ENCODE assay signal across 24 cellular contexts in the genomic region with DNA sequence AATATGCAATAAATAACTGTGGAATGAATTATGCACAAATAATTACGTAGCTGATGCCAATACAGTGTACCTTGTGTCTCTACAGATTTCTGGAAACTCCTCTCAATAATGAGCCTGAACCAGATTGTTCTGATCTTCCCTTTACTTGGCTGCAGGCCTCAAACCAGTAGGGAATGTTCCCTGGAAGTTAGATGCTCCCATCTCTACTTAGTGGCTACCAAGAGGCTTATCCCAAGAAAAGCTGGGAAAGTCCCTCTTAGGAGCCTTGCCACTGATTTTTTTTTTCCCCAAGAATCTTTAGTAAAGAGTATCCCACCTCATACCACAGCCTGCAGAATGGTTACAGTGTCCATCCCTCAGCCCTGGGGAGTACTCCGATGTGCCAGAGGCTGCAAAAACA.
DNase-seq lines count a peak whose midpoint lies in the region; ATAC-seq and TF ChIP-seq lines count a peak whose summit lies in the region.
"Had no signal": no experiment of that assay in that cellular context is flagged by ENCODE, and none has a peak within 500 bp of the region (broad histone marks: within the 10 kb centered on the region; RNA-seq: fewer than 3 reads in every experiment).

No MANE protein-coding gene starts in this region.

- DNase-seq in GM23248, result no peak
- DNase-seq in fibroblast of peridontal ligament (ENCODE audit: extremely low read depth), result peak; percentile 55
- DNase-seq in sciatic nerve (ENCODE audit: low spot score), result no peak
- no peak for DNase-seq in COLO829 (ENCODE audit: low spot score)
- no peak for DNase-seq in HCEC 1CT
- DNase-seq in effector memory CD8-positive, alpha-beta T cell, result no peak
- no peak for DNase-seq in putamen (ENCODE audit: low spot score)
- DNase-seq: activated CD4-positive, alpha-beta T cell treated with anti-CD3 and anti-CD28 coated beads for 36 hours; activated CD8-positive, alpha-beta memory T cell treated with anti-CD3 and anti-CD28 coated beads, Interleukin-2, amount 50 U/mL, for 48 hours; activated CD8-positive, alpha-beta T cell treated with anti-CD3 and anti-CD28 coated beads for 36 hours; activated naive CD4-positive, alpha-beta T cell treated with anti-CD3 and anti-CD28 coated beads for 36 hours; DMS153; Kasumi-1; NCI-H146; SHP77 treated with DMSO at 0.1 percent for 48 hours; stimulated activated naive B cell treated with anti-CD40 and anti-IgM and Interleukin-4, amounts not matched to agents 10 μg/mL and 1 μg/mL and 100 μg/mL, for 72 hours; SW 1271; T-helper 9 cell had no signal

- H3K27ac Mint-ChIP-seq in effector memory CD8-positive, alpha-beta T cell, result no peak overlapping the region
- H3K27ac Mint-ChIP-seq: activated CD4-positive, alpha-beta T cell treated with anti-CD3 and anti-CD28 coated beads for 36 hours; activated CD8-positive, alpha-beta T cell treated with anti-CD3 and anti-CD28 coated beads for 36 hours; activated naive CD4-positive, alpha-beta T cell treated with anti-CD3 and anti-CD28 coated beads for 36 hours; memory B cell; stimulated activated naive B cell treated with anti-CD40 and anti-IgM and Interleukin-4, amounts not matched to agents 10 μg/mL and 1 μg/mL and 100 μg/mL, for 72 hours had no signal

- intact Hi-C loops in sciatic nerve (cut with DNase I), result no loop called here

- H3K4me3 ChIP-seq in GM23248, result no peak overlapping the region
- H3K4me3 ChIP-seq: BLaER1 treated with 17β-estradiol and CSF1 and Interleukin-3, amounts not matched to agents 10 nM and 100 nM had no signal

- H3K27ac ChIP-seq in GM23248, result 0 out of 2 replicates have a peak overlapping the region, but pooled peaks have one; percentile 20
- H3K27ac ChIP-seq: BLaER1 treated with 17β-estradiol and CSF1 and Interleukin-3, amounts not matched to agents 10 nM and 100 nM had no signal

- in situ Hi-C loops in GM23248 (cut with MboI), result no loop called here

- H3K9me3 Mint-ChIP-seq in effector memory CD8-positive, alpha-beta T cell, result peaks cover 5 to 16% of the 10 kb centered on the region in 2 donors
- H3K9me3 Mint-ChIP-seq: activated CD8-positive, alpha-beta T cell treated with anti-CD3 and anti-CD28 coated beads for 36 hours; memory B cell; stimulated activated naive B cell treated with anti-CD40 and anti-IgM and Interleukin-4, amounts not matched to agents 10 μg/mL and 1 μg/mL and 100 μg/mL, for 72 hours had no signal

- H3F3A ChIP-seq in GM23248 (ENCODE audit: insufficient read depth), result peaks cover 39% of the 10 kb centered on the region

- WGBS in GM23248 (ENCODE audit: low coverage in 1 of 2, low lambda C conversion rate in 2 of 2, missing lambda C conversion rate in 2 of 2), 2 experiments, result 74 to 80% methylated on average over 2 of the region's 2 CpGs

- no peaks in the 10 kb centered on the region for H3K27me3 Mint-ChIP-seq in effector memory CD8-positive, alpha-beta T cell
- H3K27me3 Mint-ChIP-seq: activated CD4-positive, alpha-beta T cell treated with anti-CD3 and anti-CD28 coated beads for 36 hours; activated CD8-positive, alpha-beta T cell treated with anti-CD3 and anti-CD28 coated beads for 36 hours; brain; stimulated activated naive B cell treated with anti-CD40 and anti-IgM and Interleukin-4, amounts not matched to agents 10 μg/mL and 1 μg/mL and 100 μg/mL, for 72 hours had no signal

- H3K4me2 ChIP-seq in GM23248 (ENCODE audit: unreplicated experiment), result peak overlapping the region; percentile 1
- H3K4me2 ChIP-seq: BLaER1 treated with 17β-estradiol and CSF1 and Interleukin-3, amounts not matched to agents 10 nM and 100 nM had no signal

- no peaks in the 10 kb centered on the region for H3K9me2 ChIP-seq in GM23248 (ENCODE audit: insufficient read depth)

- H3K4me3 Mint-ChIP-seq in effector memory CD8-positive, alpha-beta T cell, result no peak overlapping the region
- H3K4me3 Mint-ChIP-seq: activated CD4-positive, alpha-beta T cell treated with anti-CD3 and anti-CD28 coated beads for 36 hours; activated CD8-positive, alpha-beta T cell treated with anti-CD3 and anti-CD28 coated beads for 36 hours; activated naive CD4-positive, alpha-beta T cell treated with anti-CD3 and anti-CD28 coated beads for 36 hours; memory B cell; stimulated activated naive B cell treated with anti-CD40 and anti-IgM and Interleukin-4, amounts not matched to agents 10 μg/mL and 1 μg/mL and 100 μg/mL, for 72 hours had no signal

- H3K9ac ChIP-seq in GM23248, result no peak overlapping the region
- H3K9ac ChIP-seq: BLaER1 treated with 17β-estradiol and CSF1 and Interleukin-3, amounts not matched to agents 10 nM and 100 nM had no signal

- H3K9me3 ChIP-seq in GM23248 (ENCODE audit: low read depth), result no peaks in the 10 kb centered on the region
- H3K9me3 ChIP-seq: BLaER1 treated with 17β-estradiol and CSF1 and Interleukin-3, amounts not matched to agents 10 nM and 100 nM had no signal

- ATAC-seq in SK-N-SH treated with all-trans-retinoic acid at 6 μM for 48 hours (peak; percentile 3; the same call in 2 of the 3 replicates), sciatic nerve (peak; percentile 59)
- no peak for ATAC-seq in effector memory CD8-positive, alpha-beta T cell (replicated peaks)
- ATAC-seq: activated CD4-positive, alpha-beta T cell treated with anti-CD3 and anti-CD28 coated beads for 36 hours; activated CD8-positive, alpha-beta T cell treated with anti-CD3 and anti-CD28 coated beads for 36 hours; HepG2; Panc1; stimulated activated naive B cell treated with anti-CD40 and anti-IgM and Interleukin-4, amounts not matched to agents 10 μg/mL and 1 μg/mL and 100 μg/mL, for 72 hours had no signal

- no peaks in the 10 kb centered on the region for H3K79me2 ChIP-seq in GM23248 (ENCODE audit: insufficient read depth)

- no peaks in the 10 kb centered on the region for H3K36me3 Mint-ChIP-seq in effector memory CD8-positive, alpha-beta T cell (ENCODE audit: insufficient read depth)
- H3K36me3 Mint-ChIP-seq: brain; memory B cell; stimulated activated naive B cell treated with anti-CD40 and anti-IgM and Interleukin-4, amounts not matched to agents 10 μg/mL and 1 μg/mL and 100 μg/mL, for 72 hours had no signal

- no peaks in the 10 kb centered on the region for H3K4me1 Mint-ChIP-seq in effector memory CD8-positive, alpha-beta T cell (ENCODE audit: low read depth in 2 of 2)
- H3K4me1 Mint-ChIP-seq: activated CD4-positive, alpha-beta T cell treated with anti-CD3 and anti-CD28 coated beads for 36 hours; stimulated activated naive B cell treated with anti-CD40 and anti-IgM and Interleukin-4, amounts not matched to agents 10 μg/mL and 1 μg/mL and 100 μg/mL, for 72 hours had no signal

- no peaks in the 10 kb centered on the region for H3K36me3 ChIP-seq in GM23248 (ENCODE audit: low read depth)
- H3K36me3 ChIP-seq: BLaER1 treated with 17β-estradiol and CSF1 and Interleukin-3, amounts not matched to agents 10 nM and 100 nM had no signal

- peaks cover 42% of the 10 kb centered on the region for H3K4me1 ChIP-seq in GM23248 (ENCODE audit: insufficient read depth)
- H3K4me1 ChIP-seq: BLaER1 treated with 17β-estradiol and CSF1 and Interleukin-3, amounts not matched to agents 10 nM and 100 nM had no signal

- H2AFZ ChIP-seq in GM23248, result 0 out of 2 replicates have a peak overlapping the region, but pooled peaks have one; percentile 14

- no peaks in the 10 kb centered on the region for H4K20me1 ChIP-seq in GM23248 (ENCODE audit: insufficient read depth)
- H4K20me1 ChIP-seq: BLaER1 treated with 17β-estradiol and CSF1 and Interleukin-3, amounts not matched to agents 10 nM and 100 nM had no signal

- H3K27me3 ChIP-seq in GM23248 (replicated peaks; ENCODE audit: insufficient read depth), result no peaks in the 10 kb centered on the region
- H3K27me3 ChIP-seq: BLaER1 treated with 17β-estradiol and CSF1 and Interleukin-3, amounts not matched to agents 10 nM and 100 nM had no signal

TF ChIP-seq in SK-N-SH treated with all-trans-retinoic acid at 6 μM for 48 hours, 23 proteins besides CTCF, POLR2A, EP300 and RAD21 (continues in another document):
- TF ChIP-seq ZNF565 (CRISPR knock-in tag; conservative IDR thresholded peaks at IDR 0.05; ENCODE audit: low read depth) (no peak), ZNF8 (CRISPR knock-in tag; IDR thresholded peaks at IDR 0.05) (no peak), ARNTL (CRISPR knock-in tag; IDR thresholded peaks at IDR 0.05; ENCODE audit: borderline replicate concordance, low read depth) (no peak), OSR1 (CRISPR knock-in tag; IDR thresholded peaks at IDR 0.05) (no peak), ISL1 (CRISPR knock-in tag; IDR thresholded peaks at IDR 0.05) (no peak), SNAI2 (CRISPR knock-in tag; IDR thresholded peaks at IDR 0.05) (no peak), CSDC2 (CRISPR knock-in tag; IDR thresholded peaks at IDR 0.05) (no peak), ZFP30 (CRISPR knock-in tag; IDR thresholded peaks at IDR 0.05) (no peak), GLIS3 (CRISPR knock-in tag; IDR thresholded peaks at IDR 0.05) (no peak)
- TF ChIP-seq, protein P1, sequence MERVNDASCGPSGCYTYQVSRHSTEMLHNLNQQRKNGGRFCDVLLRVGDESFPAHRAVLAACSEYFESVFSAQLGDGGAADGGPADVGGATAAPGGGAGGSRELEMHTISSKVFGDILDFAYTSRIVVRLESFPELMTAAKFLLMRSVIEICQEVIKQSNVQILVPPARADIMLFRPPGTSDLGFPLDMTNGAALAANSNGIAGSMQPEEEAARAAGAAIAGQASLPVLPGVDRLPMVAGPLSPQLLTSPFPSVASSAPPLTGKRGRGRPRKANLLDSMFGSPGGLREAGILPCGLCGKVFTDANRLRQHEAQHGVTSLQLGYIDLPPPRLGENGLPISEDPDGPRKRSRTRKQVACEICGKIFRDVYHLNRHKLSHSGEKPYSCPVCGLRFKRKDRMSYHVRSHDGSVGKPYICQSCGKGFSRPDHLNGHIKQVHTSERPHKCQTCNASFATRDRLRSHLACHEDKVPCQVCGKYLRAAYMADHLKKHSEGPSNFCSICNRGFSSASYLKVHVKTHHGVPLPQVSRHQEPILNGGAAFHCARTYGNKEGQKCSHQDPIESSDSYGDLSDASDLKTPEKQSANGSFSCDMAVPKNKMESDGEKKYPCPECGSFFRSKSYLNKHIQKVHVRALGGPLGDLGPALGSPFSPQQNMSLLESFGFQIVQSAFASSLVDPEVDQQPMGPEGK (CRISPR knock-in tag; IDR thresholded peaks at IDR 0.05; ENCODE audit: borderline replicate concordance), result no peak
- TF ChIP-seq, protein P2, sequence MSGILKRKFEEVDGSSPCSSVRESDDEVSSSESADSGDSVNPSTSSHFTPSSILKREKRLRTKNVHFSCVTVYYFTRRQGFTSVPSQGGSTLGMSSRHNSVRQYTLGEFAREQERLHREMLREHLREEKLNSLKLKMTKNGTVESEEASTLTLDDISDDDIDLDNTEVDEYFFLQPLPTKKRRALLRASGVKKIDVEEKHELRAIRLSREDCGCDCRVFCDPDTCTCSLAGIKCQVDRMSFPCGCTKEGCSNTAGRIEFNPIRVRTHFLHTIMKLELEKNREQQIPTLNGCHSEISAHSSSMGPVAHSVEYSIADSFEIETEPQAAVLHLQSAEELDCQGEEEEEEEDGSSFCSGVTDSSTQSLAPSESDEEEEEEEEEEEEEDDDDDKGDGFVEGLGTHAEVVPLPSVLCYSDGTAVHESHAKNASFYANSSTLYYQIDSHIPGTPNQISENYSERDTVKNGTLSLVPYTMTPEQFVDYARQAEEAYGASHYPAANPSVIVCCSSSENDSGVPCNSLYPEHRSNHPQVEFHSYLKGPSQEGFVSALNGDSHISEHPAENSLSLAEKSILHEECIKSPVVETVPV (CRISPR knock-in tag; IDR thresholded peaks at IDR 0.05), result no peak
